11 cellular contexts compared by ENCODE assay signal in the genomic region with DNA sequence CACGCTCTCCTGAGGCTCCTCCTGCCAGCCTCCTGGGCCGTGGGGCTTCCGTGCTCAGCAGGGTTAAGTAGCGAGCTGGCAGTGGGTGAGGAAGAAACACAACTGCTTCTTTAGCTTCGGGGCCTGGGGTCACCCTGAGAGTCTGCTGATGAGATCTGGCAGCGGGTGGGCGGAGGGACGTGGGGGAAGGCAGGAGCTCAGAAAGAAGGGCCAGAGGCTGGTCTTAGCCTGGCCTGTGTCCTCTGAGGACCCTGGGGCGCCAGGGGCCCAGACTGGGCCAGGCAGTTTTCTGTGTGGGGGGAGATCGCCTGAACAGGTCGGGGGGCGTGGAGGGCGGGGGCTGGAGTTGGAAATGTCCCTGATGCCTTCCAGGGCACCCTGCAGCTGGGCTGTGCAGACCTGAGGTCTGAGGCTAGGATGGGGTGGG.
DNase-seq lines count a peak whose midpoint lies in the region; ATAC-seq and TF ChIP-seq lines count a peak whose summit lies in the region.
"Had no signal": no experiment of that assay in that cellular context is flagged by ENCODE, and none has a peak within 500 bp of the region (broad histone marks: within the 10 kb centered on the region; RNA-seq: fewer than 3 reads in every experiment).

No MANE protein-coding gene starts in this region.

- peaks cover 21% of the 10 kb centered on the region for H3K4me1 Mint-ChIP-seq in endodermal cell

- H3K9ac ChIP-seq in endodermal cell (ENCODE audit: extremely low read depth, low read length, poor library complexity, severe bottlenecking) = no peak overlapping the region
- no peak overlapping the region for H3K9ac ChIP-seq in neuronal stem cell (ENCODE audit: low read depth, low read length, poor library complexity)

- DNase-seq in right cardiac atrium (no peak), left ventricle myocardium superior (no peak), endodermal cell (peak; percentile 62), neuronal stem cell (ENCODE audit: low spot score) (no peak), substantia nigra (lab: John Stamatoyannopoulos, UW) (no peak), DMS153 treated with DMSO at 0.1 percent for 48 hours (lab: John Stamatoyannopoulos, UW; ENCODE audit: unreplicated experiment) (no peak), head of caudate nucleus (no peak)
- no peak for DNase-seq in activated CD8-positive, alpha-beta memory T cell treated with anti-CD3 and anti-CD28 coated beads, Interleukin-2, amount 50 U/mL, for 4 hours
- DNase-seq: stimulated activated CD4-positive, alpha-beta T cell treated with anti-CD3 and anti-CD28 coated beads, Interleukin-1b, Interleukin-23, amount 100 ng/mL, for 48 hours; stimulated activated naive CD8-positive, alpha-beta T cell treated with anti-CD3 and anti-CD28 coated beads, Interleukin-15, Interleukin-2, amounts not matched to agents 100 U/mL and 50 U/mL, for 24 hours had no signal

- H3K27ac Mint-ChIP-seq in endodermal cell = peak overlapping the region; percentile 89

- intact Hi-C loops in right cardiac atrium (cut with DNase I) = no loop called here
- intact Hi-C loops in left ventricle myocardium superior (cut with micrococcal nuclease) = no loop called here
- intact Hi-C loops in head of caudate nucleus (cut with DNase I) = no loop called here

- peaks cover 2% of the 10 kb centered on the region for H3K9me3 Mint-ChIP-seq in endodermal cell

- H2BK12ac ChIP-seq in neuronal stem cell (ENCODE audit: low read length) = peak overlapping the region; percentile 47

- no peak overlapping the region for H4K8ac ChIP-seq in neuronal stem cell (ENCODE audit: low read depth, low read length)

- H3K79me1 ChIP-seq in neuronal stem cell (ENCODE audit: low read depth, low read length) = no peaks in the 10 kb centered on the region

- H3K18ac ChIP-seq in neuronal stem cell (ENCODE audit: low read length) = peak overlapping the region; percentile 77

- TF ChIP-seq CTCF in endodermal cell (conservative IDR thresholded peaks at IDR 0.05) = no peak

- H3K4ac ChIP-seq in neuronal stem cell (ENCODE audit: low read length) = no peak overlapping the region

- H4K91ac ChIP-seq in neuronal stem cell (ENCODE audit: low read depth, low read length, poor library complexity) = no peak overlapping the region

- ATAC-seq in right cardiac atrium (no peak), left ventricle myocardium superior (no peak)
- ATAC-seq: stimulated activated naive CD8-positive, alpha-beta T cell treated with anti-CD3 and anti-CD28 coated beads, Interleukin-15, Interleukin-2, amounts not matched to agents 100 U/mL and 50 U/mL, for 24 hours had no signal

- H3K14ac ChIP-seq in neuronal stem cell (ENCODE audit: low read length) = peak overlapping the region; percentile 58

- peaks cover 5% of the 10 kb centered on the region for H3K36me3 Mint-ChIP-seq in endodermal cell (ENCODE audit: low read depth)

- 54% methylated on average over 13 of the region's 13 CpGs for WGBS in right cardiac atrium
- 75 to 80% methylated on average over 7 to 13 of the region's 13 CpGs for WGBS in endodermal cell (ENCODE audit: insufficient coverage in 1 of 2, insufficient read length in 1 of 2), 2 experiments
- WGBS in neuronal stem cell (ENCODE audit: extremely low coverage in 2 of 2, insufficient read length in 2 of 2, insufficient replicate concordance in 1 of 2), 2 donors = no CpG with 5 or more reads among the region's 13 CpGs

- no peak overlapping the region for H3K4me2 ChIP-seq in neuronal stem cell (ENCODE audit: insufficient read depth, low read length, poor library complexity, severe bottlenecking)

- H3K4me3 ChIP-seq in right cardiac atrium (ENCODE audit: low read length) = no peak overlapping the region
- H3K4me3 ChIP-seq in endodermal cell (ENCODE audit: low read length) = no peak overlapping the region
- H3K4me3 ChIP-seq in neuronal stem cell (ENCODE audit: low read length in 2 of 2) = no peak overlapping the region

- peak overlapping the region; percentile 47 for H2BK15ac ChIP-seq in neuronal stem cell (ENCODE audit: low read length)

- H3K27ac ChIP-seq in right cardiac atrium (ENCODE audit: low read length) (peak overlapping the region; percentile 54), endodermal cell (ENCODE audit: low read depth, low read length) (peak overlapping the region; percentile 49), neuronal stem cell (replicated peaks; ENCODE audit: low read length) (no peak overlapping the region), substantia nigra (ENCODE audit: low read depth, low read length, poor library complexity, severe bottlenecking) (no peak overlapping the region)
- H3K27ac ChIP-seq: neutrophil had no signal

- H3K9me3 ChIP-seq in right cardiac atrium (ENCODE audit: control insufficient read depth, low read length) (no peaks in the 10 kb centered on the region), endodermal cell (ENCODE audit: control insufficient read depth, low read length) (no peaks in the 10 kb centered on the region), neuronal stem cell (replicated peaks in 1 of 2; ENCODE audit: control insufficient read depth in 2 of 2, insufficient read depth in 1 of 2, low read depth in 1 of 2, low read length in 2 of 2) (peaks cover 0 to 2% of the 10 kb centered on the region in 2 donors)
- H3K9me3 ChIP-seq: neutrophil had no signal

- H3K27me3 Mint-ChIP-seq in endodermal cell (ENCODE audit: insufficient read depth) = no peaks in the 10 kb centered on the region

- no peak overlapping the region for H3K23ac ChIP-seq in neuronal stem cell (ENCODE audit: low read depth, low read length, poor library complexity)

- H3K27me3 ChIP-seq in right cardiac atrium (ENCODE audit: control insufficient read depth, insufficient read depth) = no peaks in the 10 kb centered on the region
- no peaks in the 10 kb centered on the region for H3K27me3 ChIP-seq in endodermal cell (ENCODE audit: control insufficient read depth, insufficient read depth, low read length, poor library complexity, severe bottlenecking)
- H3K27me3 ChIP-seq in neuronal stem cell (ENCODE audit: control insufficient read depth in 3 of 3, insufficient read depth in 3 of 3, low read depth in 1 of 3, low read length in 3 of 3) = no peaks in the 10 kb centered on the region
- H3K27me3 ChIP-seq: neutrophil had no signal

- peak overlapping the region; percentile 66 for H2AFZ ChIP-seq in neuronal stem cell (ENCODE audit: low read length)

- H3K4me1 ChIP-seq in right cardiac atrium (ENCODE audit: control insufficient read depth, insufficient read depth, low read length) (peaks cover 18% of the 10 kb centered on the region), endodermal cell (ENCODE audit: control insufficient read depth, insufficient read depth, low read length) (peaks cover 4% of the 10 kb centered on the region), neuronal stem cell (ENCODE audit: control insufficient read depth in 2 of 2, insufficient read depth in 1 of 2, low read depth in 1 of 2, low read length in 2 of 2) (peaks cover 27 to 42% of the 10 kb centered on the region in 2 donors)

- no peaks in the 10 kb centered on the region for H3K36me3 ChIP-seq in endodermal cell (ENCODE audit: control insufficient read depth, insufficient read depth, low read length)
- no peaks in the 10 kb centered on the region for H3K36me3 ChIP-seq in neuronal stem cell (replicated peaks in 1 of 2; ENCODE audit: control insufficient read depth in 2 of 2, insufficient read depth in 2 of 2, low read length in 2 of 2)
- H3K36me3 ChIP-seq: neutrophil had no signal

- peak overlapping the region; percentile 53 for H2AK5ac ChIP-seq in neuronal stem cell (ENCODE audit: low read depth, low read length)

- H2BK5ac ChIP-seq in neuronal stem cell (ENCODE audit: low read length) = no peak overlapping the region

- H3K4me3 Mint-ChIP-seq in endodermal cell = no peak overlapping the region

- H2BK120ac ChIP-seq in neuronal stem cell (ENCODE audit: low read depth, low read length) = no peak overlapping the region

Comparison
In these comparisons a context has a peak if more than half of its experiments do, and no peak if none do; other contexts are left out.
1. H3K27ac ChIP-seq: peak in right cardiac atrium (single experiment) and endodermal cell (single experiment); none in neuronal stem cell (single experiment) and substantia nigra (single experiment).